ENCODE assay signal across 2 cellular contexts in the genomic region with DNA sequence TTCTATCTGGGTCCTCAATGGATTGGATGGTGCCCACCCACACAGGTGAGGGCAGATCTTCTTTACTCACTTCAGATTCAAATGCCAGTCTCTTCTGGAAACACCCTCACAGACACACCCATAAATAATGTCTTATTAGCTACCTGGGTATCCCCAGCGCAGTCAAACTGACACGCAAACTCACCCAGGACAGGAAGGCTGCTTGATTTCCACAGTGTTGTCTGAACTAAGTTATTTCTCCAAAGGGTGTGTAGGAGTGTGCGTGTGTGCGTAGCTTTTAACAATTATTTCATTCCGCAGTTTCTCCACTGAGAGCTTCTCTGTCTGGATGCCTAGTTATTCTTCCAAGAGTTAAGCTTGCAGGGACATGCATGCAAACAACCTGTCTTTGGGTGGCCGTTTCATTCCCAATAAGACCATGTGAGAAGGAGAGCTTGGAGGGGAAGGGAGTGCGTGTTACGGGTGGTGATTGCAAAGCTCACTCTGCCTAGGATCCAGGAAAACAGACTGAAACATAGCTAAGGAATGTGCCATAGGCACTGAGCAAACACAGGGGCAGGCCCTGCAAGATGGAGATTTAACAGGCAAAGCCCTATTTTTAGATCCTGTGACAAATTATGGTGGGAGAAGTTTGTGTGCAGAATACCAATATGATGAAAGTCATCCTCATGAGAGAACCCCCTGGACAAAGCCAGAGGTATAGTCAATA.
TF ChIP-seq lines count a peak whose summit lies in the region.

No MANE protein-coding gene starts in this region.

TF ChIP-seq in SK-N-SH, 30 proteins besides CTCF, POLR2A, EP300 and RAD21 (continued from another document):
- TF ChIP-seq GABPA (IDR thresholded peaks at IDR 0.05; ENCODE audit: low read depth) (no peak), NRF1 (IDR thresholded peaks at IDR 0.05; ENCODE audit: low read depth, low read length) (no peak)

TF ChIP-seq in SK-N-SH treated with all-trans-retinoic acid at 6 μM for 48 hours, 23 proteins besides CTCF, POLR2A, EP300 and RAD21 (continued from another document):
- TF ChIP-seq, protein P1, sequence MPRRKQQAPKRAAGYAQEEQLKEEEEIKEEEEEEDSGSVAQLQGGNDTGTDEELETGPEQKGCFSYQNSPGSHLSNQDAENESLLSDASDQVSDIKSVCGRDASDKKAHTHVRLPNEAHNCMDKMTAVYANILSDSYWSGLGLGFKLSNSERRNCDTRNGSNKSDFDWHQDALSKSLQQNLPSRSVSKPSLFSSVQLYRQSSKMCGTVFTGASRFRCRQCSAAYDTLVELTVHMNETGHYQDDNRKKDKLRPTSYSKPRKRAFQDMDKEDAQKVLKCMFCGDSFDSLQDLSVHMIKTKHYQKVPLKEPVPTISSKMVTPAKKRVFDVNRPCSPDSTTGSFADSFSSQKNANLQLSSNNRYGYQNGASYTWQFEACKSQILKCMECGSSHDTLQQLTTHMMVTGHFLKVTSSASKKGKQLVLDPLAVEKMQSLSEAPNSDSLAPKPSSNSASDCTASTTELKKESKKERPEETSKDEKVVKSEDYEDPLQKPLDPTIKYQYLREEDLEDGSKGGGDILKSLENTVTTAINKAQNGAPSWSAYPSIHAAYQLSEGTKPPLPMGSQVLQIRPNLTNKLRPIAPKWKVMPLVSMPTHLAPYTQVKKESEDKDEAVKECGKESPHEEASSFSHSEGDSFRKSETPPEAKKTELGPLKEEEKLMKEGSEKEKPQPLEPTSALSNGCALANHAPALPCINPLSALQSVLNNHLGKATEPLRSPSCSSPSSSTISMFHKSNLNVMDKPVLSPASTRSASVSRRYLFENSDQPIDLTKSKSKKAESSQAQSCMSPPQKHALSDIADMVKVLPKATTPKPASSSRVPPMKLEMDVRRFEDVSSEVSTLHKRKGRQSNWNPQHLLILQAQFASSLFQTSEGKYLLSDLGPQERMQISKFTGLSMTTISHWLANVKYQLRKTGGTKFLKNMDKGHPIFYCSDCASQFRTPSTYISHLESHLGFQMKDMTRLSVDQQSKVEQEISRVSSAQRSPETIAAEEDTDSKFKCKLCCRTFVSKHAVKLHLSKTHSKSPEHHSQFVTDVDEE (CRISPR knock-in tag; IDR thresholded peaks at IDR 0.05): no peak
- TF ChIP-seq OSR1 (CRISPR knock-in tag; IDR thresholded peaks at IDR 0.05) (no peak), RARB (CRISPR knock-in tag; IDR thresholded peaks at IDR 0.05) (no peak), PPARA (CRISPR knock-in tag; IDR thresholded peaks at IDR 0.05; ENCODE audit: borderline replicate concordance) (no peak), ZNF565 (CRISPR knock-in tag; conservative IDR thresholded peaks at IDR 0.05; ENCODE audit: low read depth) (no peak), ZNF70 (CRISPR knock-in tag; IDR thresholded peaks at IDR 0.05) (no peak), SNAI2 (CRISPR knock-in tag; IDR thresholded peaks at IDR 0.05) (no peak), BACH2 (CRISPR knock-in tag; IDR thresholded peaks at IDR 0.05; ENCODE audit: borderline replicate concordance) (no peak), ZNF8 (CRISPR knock-in tag; IDR thresholded peaks at IDR 0.05) (no peak)
- TF ChIP-seq, protein P2, sequence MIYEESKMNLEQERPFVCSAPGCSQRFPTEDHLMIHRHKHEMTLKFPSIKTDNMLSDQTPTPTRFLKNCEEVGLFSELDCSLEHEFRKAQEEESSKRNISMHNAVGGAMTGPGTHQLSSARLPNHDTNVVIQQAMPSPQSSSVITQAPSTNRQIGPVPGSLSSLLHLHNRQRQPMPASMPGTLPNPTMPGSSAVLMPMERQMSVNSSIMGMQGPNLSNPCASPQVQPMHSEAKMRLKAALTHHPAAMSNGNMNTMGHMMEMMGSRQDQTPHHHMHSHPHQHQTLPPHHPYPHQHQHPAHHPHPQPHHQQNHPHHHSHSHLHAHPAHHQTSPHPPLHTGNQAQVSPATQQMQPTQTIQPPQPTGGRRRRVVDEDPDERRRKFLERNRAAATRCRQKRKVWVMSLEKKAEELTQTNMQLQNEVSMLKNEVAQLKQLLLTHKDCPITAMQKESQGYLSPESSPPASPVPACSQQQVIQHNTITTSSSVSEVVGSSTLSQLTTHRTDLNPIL (CRISPR knock-in tag; IDR thresholded peaks at IDR 0.05; ENCODE audit: low read depth): no peak
- TF ChIP-seq, protein P3, sequence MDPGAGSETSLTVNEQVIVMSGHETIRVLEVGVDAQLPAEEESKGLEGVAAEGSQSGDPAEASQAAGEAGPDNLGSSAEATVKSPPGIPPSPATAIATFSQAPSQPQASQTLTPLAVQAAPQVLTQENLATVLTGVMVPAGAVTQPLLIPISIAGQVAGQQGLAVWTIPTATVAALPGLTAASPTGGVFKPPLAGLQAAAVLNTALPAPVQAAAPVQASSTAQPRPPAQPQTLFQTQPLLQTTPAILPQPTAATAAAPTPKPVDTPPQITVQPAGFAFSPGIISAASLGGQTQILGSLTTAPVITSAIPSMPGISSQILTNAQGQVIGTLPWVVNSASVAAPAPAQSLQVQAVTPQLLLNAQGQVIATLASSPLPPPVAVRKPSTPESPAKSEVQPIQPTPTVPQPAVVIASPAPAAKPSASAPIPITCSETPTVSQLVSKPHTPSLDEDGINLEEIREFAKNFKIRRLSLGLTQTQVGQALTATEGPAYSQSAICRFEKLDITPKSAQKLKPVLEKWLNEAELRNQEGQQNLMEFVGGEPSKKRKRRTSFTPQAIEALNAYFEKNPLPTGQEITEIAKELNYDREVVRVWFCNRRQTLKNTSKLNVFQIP (CRISPR knock-in tag; IDR thresholded peaks at IDR 0.05; ENCODE audit: borderline replicate concordance, low read depth): no peak
